7 cellular contexts compared by ENCODE assay signal in the genomic region with DNA sequence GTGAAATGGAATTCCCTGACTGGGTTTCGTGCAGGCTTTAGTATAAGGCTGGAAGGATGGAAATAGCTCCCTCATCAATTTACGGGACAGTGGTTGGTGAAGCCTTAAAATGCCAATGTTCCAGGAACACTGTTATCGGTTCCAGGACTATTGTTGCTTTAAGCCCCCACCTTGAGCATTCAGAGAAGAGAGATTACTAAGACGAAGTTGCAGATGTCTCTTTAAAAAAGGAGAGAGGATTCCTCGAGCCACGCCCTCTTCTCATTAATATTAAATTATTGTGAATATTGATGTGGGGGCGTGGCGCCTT. TPM values are rescaled to one million over a fixed set of nuclear protein-coding genes. Genes with fewer than 3 reads are reported as not detected.
A peak's percentile ranks its signal among the peaks of the same experiment; 100 is the strongest.
DNase-seq lines count a peak whose midpoint lies in the region; ATAC-seq and TF ChIP-seq lines count a peak whose summit lies in the region.

No MANE protein-coding gene starts in this region.

- peaks cover 60% of the 10 kb centered on the region for H3K4me1 Mint-ChIP-seq in GM23338
- H3K4me1 Mint-ChIP-seq in stimulated activated effector memory CD8-positive, alpha-beta T cell treated with anti-CD3 and anti-CD28 coated beads, Interleukin-12 subunit alpha, Interleukin-12 subunit beta, amount 100 ng/mL, for 72 hours: peaks cover 21% of the 10 kb centered on the region

- no peaks in the 10 kb centered on the region for H4K20me1 ChIP-seq in GM23338 (replicated peaks; ENCODE audit: insufficient read depth)

- peak; percentile 81 for DNase-seq in GM23338 (ENCODE audit: low spot score)
- peak; percentile 64 to 74 for DNase-seq in SJSA1 (ENCODE audit: low read depth in 1 of 2, low spot score in 2 of 2)
- peak in 1 of 2 donors; percentile 61 for DNase-seq in heart right ventricle
- DNase-seq in stimulated activated effector memory CD8-positive, alpha-beta T cell treated with anti-CD3 and anti-CD28 coated beads, Interleukin-12 subunit alpha, Interleukin-12 subunit beta, amount 100 ng/mL, for 72 hours (ENCODE audit: low spot score in 2 of 2): no peak
- no peak for DNase-seq in NOMO-1 treated with DMSO at 0.1 percent for 48 hours (lab: John Stamatoyannopoulos, UW; ENCODE audit: unreplicated experiment)
- no peak for DNase-seq in OCI-M2 (lab: John Stamatoyannopoulos, UW; ENCODE audit: unreplicated experiment)

- no peaks in the 10 kb centered on the region for H3K9me2 ChIP-seq in GM23338 (ENCODE audit: insufficient read depth)

- no peak overlapping the region for H2AFZ ChIP-seq in GM23338

- H3K79me2 ChIP-seq in GM23338 (replicated peaks; ENCODE audit: insufficient read depth): 0 out of 2 replicates have a peak, but pooled peaks cover 5% of the 10 kb centered on the region

- ATAC-seq in GM23338 (no peak), heart right ventricle (peak in 1 of 8 donors; percentile 10), HG03280 (IDR thresholded peaks at IDR 0.05; ENCODE audit: unreplicated experiment) (no peak)
- ATAC-seq in stimulated activated effector memory CD8-positive, alpha-beta T cell treated with anti-CD3 and anti-CD28 coated beads, Interleukin-12 subunit alpha, Interleukin-12 subunit beta, amount 100 ng/mL, for 72 hours: no peak

- TF ChIP-seq CTCF in GM23338 (conservative IDR thresholded peaks at IDR 0.05; ENCODE audit: low read depth in 2 of 2) (no peak), heart right ventricle (IDR thresholded peaks at IDR 0.05) (no peak)

- H3K36me3 Mint-ChIP-seq in GM23338 (ENCODE audit: low read depth): no peaks in the 10 kb centered on the region; the same call in 2 of the 3 replicates
- H3K36me3 Mint-ChIP-seq in stimulated activated effector memory CD8-positive, alpha-beta T cell treated with anti-CD3 and anti-CD28 coated beads, Interleukin-12 subunit alpha, Interleukin-12 subunit beta, amount 100 ng/mL, for 72 hours: no peaks in the 10 kb centered on the region

- H3K4me3 Mint-ChIP-seq in GM23338: peak overlapping the region; percentile 83
- H3K4me3 Mint-ChIP-seq in stimulated activated effector memory CD8-positive, alpha-beta T cell treated with anti-CD3 and anti-CD28 coated beads, Interleukin-12 subunit alpha, Interleukin-12 subunit beta, amount 100 ng/mL, for 72 hours: peak overlapping the region; percentile 36

- H3K27ac ChIP-seq in GM23338 (ENCODE audit: low read depth) (no peak overlapping the region), SJSA1 (no peak overlapping the region), heart right ventricle (peak overlapping the region in 7 of 10 donors; percentile 70 to 93 (median 81))

- peak overlapping the region; percentile 91 for H3K4me3 ChIP-seq in GM23338
- peak overlapping the region; percentile 71 for H3K4me3 ChIP-seq in SJSA1
- peak overlapping the region; percentile 55 to 78 (median 70) for H3K4me3 ChIP-seq in heart right ventricle

- WGBS in heart right ventricle, 2 donors: 10 to 12% methylated on average over 8 of the region's 8 CpGs

- H3K27ac Mint-ChIP-seq in GM23338: no peak overlapping the region
- no peak overlapping the region for H3K27ac Mint-ChIP-seq in stimulated activated effector memory CD8-positive, alpha-beta T cell treated with anti-CD3 and anti-CD28 coated beads, Interleukin-12 subunit alpha, Interleukin-12 subunit beta, amount 100 ng/mL, for 72 hours

- no peaks in the 10 kb centered on the region for H3K9me3 ChIP-seq in SJSA1 (replicated peaks)
- H3K9me3 ChIP-seq in heart right ventricle: no peaks in the 10 kb centered on the region

- H3K9me3 Mint-ChIP-seq in GM23338: no peaks in the 10 kb centered on the region; the same call in 2 of the 3 replicates
- no peaks in the 10 kb centered on the region for H3K9me3 Mint-ChIP-seq in stimulated activated effector memory CD8-positive, alpha-beta T cell treated with anti-CD3 and anti-CD28 coated beads, Interleukin-12 subunit alpha, Interleukin-12 subunit beta, amount 100 ng/mL, for 72 hours

- 0 out of 2 replicates have a peak, but pooled peaks cover 3% of the 10 kb centered on the region for H3K27me3 ChIP-seq in GM23338 (ENCODE audit: insufficient read depth)
- no peaks in the 10 kb centered on the region for H3K27me3 ChIP-seq in SJSA1 (replicated peaks)
- peaks cover 0 to 36% (median 0%) of the 10 kb centered on the region in 7 donors for H3K27me3 ChIP-seq in heart right ventricle

- peak overlapping the region; percentile 98 for H3K4me2 ChIP-seq in GM23338

- intact Hi-C loops in heart right ventricle (cut with DNase I): loop anchor here in 3 of 10 donors (5.0 kb wide), 1 partner anchor 35 kb away; no protein-coding TSS in a partner anchor

- H3K4me1 ChIP-seq in GM23338 (ENCODE audit: insufficient read depth) (peaks cover 49% of the 10 kb centered on the region), SJSA1 (replicated peaks) (peaks cover 57% of the 10 kb centered on the region), heart right ventricle (peaks cover 38 to 97% (median 71%) of the 10 kb centered on the region in 9 donors)

- H3K36me3 ChIP-seq in GM23338 (ENCODE audit: insufficient read depth) (no peaks in the 10 kb centered on the region), SJSA1 (peaks cover 30% of the 10 kb centered on the region), heart right ventricle (no peaks in the 10 kb centered on the region)

- H3K27me3 Mint-ChIP-seq in GM23338 (ENCODE audit: insufficient read depth, low read depth, poor library complexity): peaks cover 15% of the 10 kb centered on the region

- H3F3A ChIP-seq in GM23338 (replicated peaks; ENCODE audit: low read depth): peaks cover 21% of the 10 kb centered on the region

TF ChIP-seq in GM23338, 12 proteins besides CTCF, POLR2A, EP300 and RAD21 (continues in another document):
- TF ChIP-seq ZNF114 (CRISPR knock-in tag; IDR thresholded peaks at IDR 0.05) (no peak), CREB1 (CRISPR knock-in tag; IDR thresholded peaks at IDR 0.05; ENCODE audit: low read depth) (no peak), EZH2phosphoT487 (IDR thresholded peaks at IDR 0.05; ENCODE audit: unreplicated experiment) (no peak), ZNF331 (CRISPR knock-in tag; IDR thresholded peaks at IDR 0.05; ENCODE audit: low read depth) (no peak), EZH2 (IDR thresholded peaks at IDR 0.05; ENCODE audit: low read depth, unreplicated experiment) (no peak), JUNB (IDR thresholded peaks at IDR 0.05; ENCODE audit: unreplicated experiment) (no peak)
- TF ChIP-seq, protein P1, sequence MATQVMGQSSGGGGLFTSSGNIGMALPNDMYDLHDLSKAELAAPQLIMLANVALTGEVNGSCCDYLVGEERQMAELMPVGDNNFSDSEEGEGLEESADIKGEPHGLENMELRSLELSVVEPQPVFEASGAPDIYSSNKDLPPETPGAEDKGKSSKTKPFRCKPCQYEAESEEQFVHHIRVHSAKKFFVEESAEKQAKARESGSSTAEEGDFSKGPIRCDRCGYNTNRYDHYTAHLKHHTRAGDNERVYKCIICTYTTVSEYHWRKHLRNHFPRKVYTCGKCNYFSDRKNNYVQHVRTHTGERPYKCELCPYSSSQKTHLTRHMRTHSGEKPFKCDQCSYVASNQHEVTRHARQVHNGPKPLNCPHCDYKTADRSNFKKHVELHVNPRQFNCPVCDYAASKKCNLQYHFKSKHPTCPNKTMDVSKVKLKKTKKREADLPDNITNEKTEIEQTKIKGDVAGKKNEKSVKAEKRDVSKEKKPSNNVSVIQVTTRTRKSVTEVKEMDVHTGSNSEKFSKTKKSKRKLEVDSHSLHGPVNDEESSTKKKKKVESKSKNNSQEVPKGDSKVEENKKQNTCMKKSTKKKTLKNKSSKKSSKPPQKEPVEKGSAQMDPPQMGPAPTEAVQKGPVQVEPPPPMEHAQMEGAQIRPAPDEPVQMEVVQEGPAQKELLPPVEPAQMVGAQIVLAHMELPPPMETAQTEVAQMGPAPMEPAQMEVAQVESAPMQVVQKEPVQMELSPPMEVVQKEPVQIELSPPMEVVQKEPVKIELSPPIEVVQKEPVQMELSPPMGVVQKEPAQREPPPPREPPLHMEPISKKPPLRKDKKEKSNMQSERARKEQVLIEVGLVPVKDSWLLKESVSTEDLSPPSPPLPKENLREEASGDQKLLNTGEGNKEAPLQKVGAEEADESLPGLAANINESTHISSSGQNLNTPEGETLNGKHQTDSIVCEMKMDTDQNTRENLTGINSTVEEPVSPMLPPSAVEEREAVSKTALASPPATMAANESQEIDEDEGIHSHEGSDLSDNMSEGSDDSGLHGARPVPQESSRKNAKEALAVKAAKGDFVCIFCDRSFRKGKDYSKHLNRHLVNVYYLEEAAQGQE (IDR thresholded peaks at IDR 0.05; ENCODE audit: unreplicated experiment): no peak
- TF ChIP-seq, protein P2, sequence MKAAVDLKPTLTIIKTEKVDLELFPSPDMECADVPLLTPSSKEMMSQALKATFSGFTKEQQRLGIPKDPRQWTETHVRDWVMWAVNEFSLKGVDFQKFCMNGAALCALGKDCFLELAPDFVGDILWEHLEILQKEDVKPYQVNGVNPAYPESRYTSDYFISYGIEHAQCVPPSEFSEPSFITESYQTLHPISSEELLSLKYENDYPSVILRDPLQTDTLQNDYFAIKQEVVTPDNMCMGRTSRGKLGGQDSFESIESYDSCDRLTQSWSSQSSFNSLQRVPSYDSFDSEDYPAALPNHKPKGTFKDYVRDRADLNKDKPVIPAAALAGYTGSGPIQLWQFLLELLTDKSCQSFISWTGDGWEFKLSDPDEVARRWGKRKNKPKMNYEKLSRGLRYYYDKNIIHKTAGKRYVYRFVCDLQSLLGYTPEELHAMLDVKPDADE (IDR thresholded peaks at IDR 0.05): no peak

RNA-seq across cellular contexts. Expression of a gene that starts 0.2 kb away (rescaled TPM):
- 4.5 and 8.5 TPM in 2 replicates for total RNA-seq in GM23338 (2014; rRNA removed; shearing (Covaris generic))
- polyA plus RNA-seq in GM23338 (2016; fragmentation: Nextera tagmentation; extraction: Ambion mirVana) (10.3 and 10.4 TPM in 2 replicates), heart right ventricle (10 to 100 TPM in 1 of 2 donors, 1 to 10 TPM in 1; 9.7 to 49.5 TPM)
- 12.1 and 22.7 TPM in 2 replicates for total RNA-seq in SJSA1 (2014; rRNA removed; shearing (Covaris generic))
- total RNA-seq in heart right ventricle: 100 to 1,000 TPM in 1 of 10 donors, 10 to 100 TPM in 9; 14.9 to 127 (median 36.1) TPM

Comparison
In these comparisons a context has a peak if more than half of its experiments do, and no peak if none do; other contexts are left out.
1. DNase-seq: peak in GM23338 (single experiment) and SJSA1 (2 of 2); none in stimulated activated effector memory CD8-positive, alpha-beta T cell treated with anti-CD3 and anti-CD28 coated beads, Interleukin-12 subunit alpha, Interleukin-12 subunit beta, amount 100 ng/mL, for 72 hours (0 of 2), NOMO-1 treated with DMSO at 0.1 percent for 48 hours (single experiment) and OCI-M2 (single experiment).
2. H3K27ac ChIP-seq: peak in heart right ventricle (7 of 10); none in GM23338 (single experiment) and SJSA1 (single experiment).
3. Peak in every context shown above with its lines, with median percentiles within 50 percentile points of each other: H3K4me3 ChIP-seq.